In genomic region chr2:162839419-162839818, GRCh38 we compare ENCODE assay signal across 13 cellular contexts. TPM values are rescaled to one million over a fixed set of nuclear protein-coding genes. Genes with fewer than 3 reads are reported as not detected.
A peak's percentile ranks its signal among the peaks of the same experiment; 100 is the strongest.
DNase-seq lines count a peak whose midpoint lies in the region; ATAC-seq and TF ChIP-seq lines count a peak whose summit lies in the region.
"Had no signal": no experiment of that assay in that cellular context is flagged by ENCODE, and none has a peak within 500 bp of the region (broad histone marks: within the 10 kb centered on the region; RNA-seq: fewer than 3 reads in every experiment).

No MANE protein-coding gene starts in this region.

- intact Hi-C loops in mammary epithelial cell (cut with micrococcal nuclease) (no loop called here), breast epithelium (cut with DNase I; ENCODE audit: low total_unique reads) (no loop called here), upper lobe of right lung (cut with DNase I) (no loop called here)

- no peaks in the 10 kb centered on the region for H3K4me1 Mint-ChIP-seq in activated naive CD8-positive, alpha-beta T cell treated with anti-CD3 and anti-CD28 coated beads, Interleukin-2, amount 50 U/mL, for 24 hours

- H3K9me3 ChIP-seq in mammary epithelial cell (replicated peaks; ENCODE audit: insufficient read depth, low read length) (no peaks in the 10 kb centered on the region), breast epithelium (no peaks in the 10 kb centered on the region), NT2/D1 (ENCODE audit: insufficient read depth, low read length) (no peaks in the 10 kb centered on the region), upper lobe of right lung (no peaks in the 10 kb centered on the region)
- H3K9me3 ChIP-seq: adrenal gland had no signal

- CTCF ChIA-PET in mammary epithelial cell (lab: Charles Lee; ENCODE audit: low non-redundant PET): no interaction called here

- no TSS peak for BruUV-seq in mammary epithelial cell (replicated peaks; lab: Mats Ljungman, UMichigan)

- peaks cover 21% of the 10 kb centered on the region for H3K27me3 Mint-ChIP-seq in activated naive CD8-positive, alpha-beta T cell treated with anti-CD3 and anti-CD28 coated beads, Interleukin-2, amount 50 U/mL, for 24 hours

- no peak for TF ChIP-seq CTCF in mammary epithelial cell (conservative IDR thresholded peaks at IDR 0.05 in 1 of 2, IDR thresholded peaks at IDR 0.05 in 1 of 2; ENCODE audit: extremely low read depth in 1 of 2, insufficient read depth in 1 of 2, low read depth in 1 of 2, low read length in 2 of 2)
- no peak for TF ChIP-seq CTCF in breast epithelium (IDR thresholded peaks at IDR 0.05)
- TF ChIP-seq CTCF in upper lobe of right lung (IDR thresholded peaks at IDR 0.05): no peak

- no peak for ATAC-seq in upper lobe of right lung
- ATAC-seq in activated naive CD8-positive, alpha-beta T cell treated with anti-CD3 and anti-CD28 coated beads, Interleukin-2, amount 50 U/mL, for 24 hours: no peak

- H2AFZ ChIP-seq in mammary epithelial cell (ENCODE audit: low read depth, low read length): no peak overlapping the region

- H3K36me3 ChIP-seq in mammary epithelial cell (ENCODE audit: insufficient read depth, low read length): no peaks in the 10 kb centered on the region
- H3K36me3 ChIP-seq in breast epithelium: no peaks in the 10 kb centered on the region
- H3K36me3 ChIP-seq in NT2/D1 (ENCODE audit: insufficient read depth, insufficient read length, low read length): no peaks in the 10 kb centered on the region
- no peaks in the 10 kb centered on the region for H3K36me3 ChIP-seq in upper lobe of right lung
- H3K36me3 ChIP-seq: adrenal gland had no signal

- no peak overlapping the region for H3K4me3 ChIP-seq in mammary epithelial cell (replicated peaks in 1 of 3; ENCODE audit: insufficient read depth in 1 of 3, low read depth in 2 of 3, low read length in 3 of 3)
- H3K4me3 ChIP-seq in breast epithelium: peak overlapping the region in 1 of 3 donors; percentile 13
- peak overlapping the region; percentile 48 for H3K4me3 ChIP-seq in NT2/D1 (ENCODE audit: insufficient read length, low read depth)
- peak overlapping the region; percentile 62 for H3K4me3 ChIP-seq in iPS-11a (ENCODE audit: low read depth, low read length)
- no peak overlapping the region for H3K4me3 ChIP-seq in upper lobe of right lung
- H3K4me3 ChIP-seq: adrenal gland had no signal

- H3K36me3 Mint-ChIP-seq in activated naive CD8-positive, alpha-beta T cell treated with anti-CD3 and anti-CD28 coated beads, Interleukin-2, amount 50 U/mL, for 24 hours (ENCODE audit: low read depth): no peaks in the 10 kb centered on the region

- peaks cover 9% of the 10 kb centered on the region for H3K9me3 Mint-ChIP-seq in activated naive CD8-positive, alpha-beta T cell treated with anti-CD3 and anti-CD28 coated beads, Interleukin-2, amount 50 U/mL, for 24 hours

- H3K9ac ChIP-seq in mammary epithelial cell (ENCODE audit: insufficient read depth, low read length) (no peak overlapping the region), NT2/D1 (ENCODE audit: insufficient read length, low read depth) (peak overlapping the region; percentile 32)

- H4K20me1 ChIP-seq in mammary epithelial cell (ENCODE audit: insufficient read depth, low read length): no peaks in the 10 kb centered on the region

- in situ Hi-C loops in mammary epithelial cell (cut with MboI; ENCODE audit: low sequenced_read_pairs in 2 of 2): no loop called here

- 8% methylated on average over 18 of the region's 19 CpGs for WGBS in mammary epithelial cell (ENCODE audit: low coverage, missing lambda C conversion rate)

- no peak overlapping the region for H3K27ac Mint-ChIP-seq in activated naive CD8-positive, alpha-beta T cell treated with anti-CD3 and anti-CD28 coated beads, Interleukin-2, amount 50 U/mL, for 24 hours

- H3K4me2 ChIP-seq in mammary epithelial cell (ENCODE audit: insufficient read depth, low read depth, low read length): peak overlapping the region; percentile 30

- H3K27ac ChIP-seq in mammary epithelial cell (ENCODE audit: insufficient read depth, low read depth, low read length) (no peak overlapping the region), breast epithelium (no peak overlapping the region), upper lobe of right lung (no peak overlapping the region)
- H3K27ac ChIP-seq: adrenal gland had no signal

- H3K4me1 ChIP-seq in mammary epithelial cell (ENCODE audit: insufficient read depth, low read length) (no peaks in the 10 kb centered on the region), breast epithelium (no peaks in the 10 kb centered on the region), NT2/D1 (ENCODE audit: insufficient read depth, insufficient read length) (peaks cover 3% of the 10 kb centered on the region), upper lobe of right lung (no peaks in the 10 kb centered on the region)

- TF ChIP-seq POLR2A in breast epithelium (IDR thresholded peaks at IDR 0.05): no peak

- dilution Hi-C loops in mammary epithelial cell (cut with HindIII; ENCODE audit: low sequenced_read_pairs): no loop called here

- DNase-seq in mammary epithelial cell: no peak
- DNase-seq in breast epithelium (ENCODE audit: low spot score in 2 of 2): no peak
- no peak for DNase-seq in NT2/D1 (ENCODE audit: low read depth, low spot score)
- DNase-seq in upper lobe of right lung: peak; percentile 50
- no peak for DNase-seq in activated naive CD8-positive, alpha-beta T cell treated with anti-CD3 and anti-CD28 coated beads, Interleukin-2, amount 50 U/mL, for 24 hours
- no peak for DNase-seq in hepatic stellate cell (ENCODE audit: low spot score)
- no peak for DNase-seq in activated CD8-positive, alpha-beta memory T cell treated with anti-CD3 and anti-CD28 coated beads, Interleukin-2, amount 50 U/mL, for 48 hours
- DNase-seq: foreskin fibroblast; stimulated activated CD4-positive, alpha-beta T cell treated with anti-CD3 and anti-CD28 coated beads, Interleukin-4, amount 100 ng/mL, for 4 hours had no signal

- H3K27me3 ChIP-seq in mammary epithelial cell (ENCODE audit: insufficient read depth, low read length): peaks cover 19% of the 10 kb centered on the region
- H3K27me3 ChIP-seq in breast epithelium: peaks cover 0 to 33% of the 10 kb centered on the region in 2 donors
- H3K27me3 ChIP-seq in NT2/D1 (ENCODE audit: insufficient read depth, insufficient read length): peaks cover 43% of the 10 kb centered on the region
- peaks cover 19% of the 10 kb centered on the region for H3K27me3 ChIP-seq in upper lobe of right lung

- no peak overlapping the region for H3K4me3 Mint-ChIP-seq in activated naive CD8-positive, alpha-beta T cell treated with anti-CD3 and anti-CD28 coated beads, Interleukin-2, amount 50 U/mL, for 24 hours

- no peaks in the 10 kb centered on the region for H3K79me2 ChIP-seq in mammary epithelial cell (ENCODE audit: insufficient read depth, low read length)

RNA-seq across cellular contexts. Expression of gene KCNH7, which starts 0.9 kb away (rescaled TPM):
- total RNA-seq in mammary epithelial cell (not detected), breast epithelium (not detected), upper lobe of right lung (not detected)
- polyA plus RNA-seq in mammary epithelial cell: not detected
- polyA minus RNA-seq in mammary epithelial cell: not detected
- polyA plus RNA-seq: AG04450, urinary bladder had no signal

Comparison
In these comparisons a context has a peak if more than half of its experiments do, and no peak if none do; other contexts are left out.
1. H3K4me3 ChIP-seq: peak in NT2/D1 (single experiment) and iPS-11a (single experiment); none in mammary epithelial cell (0 of 3) and upper lobe of right lung (single experiment).